8 cellular contexts compared by ENCODE assay signal in the genomic region with DNA sequence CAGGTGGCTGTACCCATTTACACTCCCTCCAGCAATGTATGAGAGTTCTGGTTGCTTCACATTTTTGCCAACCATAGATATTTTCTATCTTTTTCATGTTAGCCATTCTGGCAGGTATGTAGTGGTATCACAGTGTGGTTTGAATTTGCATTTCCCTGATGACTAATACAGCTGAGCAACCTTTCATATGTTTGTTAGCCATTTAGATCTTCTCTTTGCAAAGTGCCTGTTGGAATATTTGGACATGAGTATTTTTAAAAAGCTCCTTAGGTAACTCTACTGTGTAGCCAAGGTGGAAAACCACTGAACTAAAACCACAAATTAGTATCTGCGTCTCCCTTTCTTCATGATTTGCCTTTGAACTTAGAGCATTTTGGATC. TPM values are rescaled to one million over a fixed set of nuclear protein-coding genes. Genes with fewer than 3 reads are reported as not detected.
A peak's percentile ranks its signal among the peaks of the same experiment; 100 is the strongest.
DNase-seq lines count a peak whose midpoint lies in the region; ATAC-seq and TF ChIP-seq lines count a peak whose summit lies in the region.

No MANE protein-coding gene starts in this region.

- ATAC-seq in GM19395 (IDR thresholded peaks at IDR 0.05; ENCODE audit: unreplicated experiment): peak; percentile 47
- ATAC-seq in GM21528 (IDR thresholded peaks at IDR 0.05; ENCODE audit: low FRiP score, unreplicated experiment): no peak
- ATAC-seq in HG03025 (IDR thresholded peaks at IDR 0.05; ENCODE audit: low FRiP score, unreplicated experiment): no peak

- H3K27me3 ChIP-seq in colonic mucosa: no peaks in the 10 kb centered on the region
- no peaks in the 10 kb centered on the region for H3K27me3 ChIP-seq in transverse colon

- H3K27ac ChIP-seq in colonic mucosa (peak overlapping the region; percentile 90), transverse colon (peak overlapping the region; percentile 81 to 91 (median 88))

- no peak overlapping the region for H3K9ac ChIP-seq in colonic mucosa (ENCODE audit: low read depth in 2 of 2, low read length in 2 of 2)

- no peaks in the 10 kb centered on the region for H3K9me3 ChIP-seq in colonic mucosa
- H3K9me3 ChIP-seq in transverse colon: no peaks in the 10 kb centered on the region

- POLR2A ChIA-PET in HEK293T (lab: Yijun Ruan, JAX): interaction anchor here (1.2 kb wide), 1 partner anchor 32 kb away, joined by 4 read pairs; a partner anchor contains a TSS

- H3K4me1 ChIP-seq in colonic mucosa (peaks cover 46% of the 10 kb centered on the region), transverse colon (peaks cover 61 to 83% (median 70%) of the 10 kb centered on the region in 4 donors)

- intact Hi-C loops in colonic mucosa (cut with DNase I): no loop called here
- intact Hi-C loops in transverse colon (cut with DNase I; ENCODE audit: low total_unique reads): no loop called here

- H3K36me3 ChIP-seq in colonic mucosa (no peaks in the 10 kb centered on the region), transverse colon (no peaks in the 10 kb centered on the region)

- CTCF ChIA-PET in HEK293T (lab: Yijun Ruan, JAX): no interaction called here

- TF ChIP-seq CTCF in colonic mucosa (IDR thresholded peaks at IDR 0.05): no peak
- TF ChIP-seq CTCF in transverse colon (IDR thresholded peaks at IDR 0.05): no peak

- 40 to 66% methylated on average over 1 of the region's 1 CpG for WGBS in transverse colon (ENCODE audit: low coverage in 1 of 2), 2 donors

- no peak for TF ChIP-seq POLR2A in transverse colon (IDR thresholded peaks at IDR 0.05)

- peak; percentile 80 for DNase-seq in A172 (ENCODE audit: low spot score)
- peak; percentile 74 for DNase-seq in HS-5 (ENCODE audit: low read depth)
- DNase-seq in colonic mucosa: no peak
- DNase-seq in transverse colon: no peak
- no peak for DNase-seq in HEK293T (ENCODE audit: extremely low spot score)

- no peak for TF ChIP-seq EP300 in transverse colon (IDR thresholded peaks at IDR 0.05; ENCODE audit: low read depth)

- H3K4me3 ChIP-seq in colonic mucosa (no peak overlapping the region), transverse colon (no peak overlapping the region)

- in situ Hi-C loops in transverse colon (cut with MboI; ENCODE audit: low pct_ligation_motif_present in 1 of 4, low pct_unique_long_range_greater_than_20kb in 1 of 4, low sequenced_read_pairs in 3 of 4): no loop called here

TF ChIP-seq in HEK293T, 16 proteins besides CTCF, POLR2A, EP300 and RAD21:
- no peak for TF ChIP-seq BHLHE40 (IDR thresholded peaks at IDR 0.05; ENCODE audit: borderline replicate concordance)
- no peak for TF ChIP-seq FOXM1 (IDR thresholded peaks at IDR 0.05; ENCODE audit: borderline replicate concordance)

RNA-seq across cellular contexts. Expression of a gene that starts 31.9 kb away (rescaled TPM):
- 4.0 and 9.1 TPM in 2 replicates for total RNA-seq in A172 (2014; rRNA removed; shearing (Covaris generic))
- total RNA-seq in colonic mucosa: 10 to 100 TPM; 59.7 to 87.8 TPM
- total RNA-seq in transverse colon: 10 to 100 TPM; 40.8 to 86.9 (median 65.5) TPM

Comparison
In these comparisons a context has a peak if more than half of its experiments do, and no peak if none do; other contexts are left out.
1. DNase-seq: peak in A172 (single experiment) and HS-5 (single experiment); none in colonic mucosa (single experiment), transverse colon (single experiment) and HEK293T (single experiment).